ENCODE assay signal across 25 cellular contexts in genomic region chr4:80454040-80454439, GRCh38.
DNase-seq lines count a peak whose midpoint lies in the region; ATAC-seq and TF ChIP-seq lines count a peak whose summit lies in the region.
"Had no signal": no experiment of that assay in that cellular context is flagged by ENCODE, and none has a peak within 500 bp of the region (broad histone marks: within the 10 kb centered on the region; RNA-seq: fewer than 3 reads in every experiment).

No MANE protein-coding gene starts in this region.

- H3K9ac ChIP-seq in mammary epithelial cell (ENCODE audit: insufficient read depth, low read length), result no peak overlapping the region

- H3K36me3 ChIP-seq in GM23338 (ENCODE audit: insufficient read depth) (no peaks in the 10 kb centered on the region), mammary epithelial cell (ENCODE audit: insufficient read depth, low read length) (no peaks in the 10 kb centered on the region)
- H3K36me3 ChIP-seq: brain microvascular endothelial cell, upper lobe of left lung, WERI-Rb-1 had no signal

- no peaks in the 10 kb centered on the region for H3K9me3 ChIP-seq in mammary epithelial cell (replicated peaks; ENCODE audit: insufficient read depth, low read length)
- H3K9me3 ChIP-seq: upper lobe of left lung had no signal

- ATAC-seq in GM23338 (no peak; the same call in 2 of the 3 replicates), GM21576 (IDR thresholded peaks at IDR 0.05; ENCODE audit: unreplicated experiment) (no peak)
- ATAC-seq: activated CD8-positive, alpha-beta T cell treated with anti-CD3 and anti-CD28 coated beads for 36 hours; naive thymus-derived CD4-positive, alpha-beta T cell; Right ventricle myocardium inferior; sciatic nerve had no signal

- no peak overlapping the region for H3K4me3 ChIP-seq in GM23338
- no peak overlapping the region for H3K4me3 ChIP-seq in mammary epithelial cell (replicated peaks in 1 of 3; ENCODE audit: insufficient read depth in 1 of 3, low read depth in 2 of 3, low read length in 3 of 3)
- H3K4me3 ChIP-seq: upper lobe of left lung had no signal

- no peaks in the 10 kb centered on the region for H3K9me3 Mint-ChIP-seq in GM23338
- H3K9me3 Mint-ChIP-seq: CD4-positive, alpha-beta T cell; dendritic cell treated with granulocyte-macrophage colony-stimulating factor and Interleukin-4, amounts not matched to agents 40 ng/mL and 50 ng/mL, for 4 days; memory B cell had no signal

- no peaks in the 10 kb centered on the region for H3F3A ChIP-seq in GM23338 (replicated peaks; ENCODE audit: low read depth)

- peaks cover 17% of the 10 kb centered on the region for H3K4me1 Mint-ChIP-seq in GM23338
- H3K4me1 Mint-ChIP-seq: memory B cell had no signal

- DNase-seq in GM23338 (ENCODE audit: low spot score) (no peak), LoVo (ENCODE audit: low spot score) (peak; percentile 39), mammary epithelial cell (peak; percentile 79), kidney glomerular epithelial cell (lab: John Stamatoyannopoulos, UW) (peak; percentile 56), amniotic stem cell (lab: John Stamatoyannopoulos, UW) (no peak), hippocampal formation (lab: John Stamatoyannopoulos, UW) (no peak), NCI-H187 (lab: John Stamatoyannopoulos, UW) (no peak)
- DNase-seq: activated CD8-positive, alpha-beta T cell treated with anti-CD3 and anti-CD28 coated beads for 36 hours; activated T-cell treated with anti-CD3 and anti-CD28 coated beads, Interleukin-2, amount 50 U/mL, for 24 hours; brain microvascular endothelial cell; CD4-positive, alpha-beta T cell; DND-41; GOT3; naive thymus-derived CD4-positive, alpha-beta T cell; NCI-H146; NCI-H2227 treated with DMSO at 0.1 percent for 48 hours; upper lobe of left lung; WERI-Rb-1 had no signal

- H4K20me1 ChIP-seq in GM23338 (replicated peaks; ENCODE audit: insufficient read depth), result no peaks in the 10 kb centered on the region
- no peaks in the 10 kb centered on the region for H4K20me1 ChIP-seq in mammary epithelial cell (ENCODE audit: insufficient read depth, low read length)

- H3K4me1 ChIP-seq in GM23338 (ENCODE audit: insufficient read depth) (peaks cover 15% of the 10 kb centered on the region), mammary epithelial cell (ENCODE audit: insufficient read depth, low read length) (peaks cover 16% of the 10 kb centered on the region)
- H3K4me1 ChIP-seq: upper lobe of left lung had no signal

- H3K79me2 ChIP-seq in GM23338 (replicated peaks; ENCODE audit: insufficient read depth), result no peaks in the 10 kb centered on the region
- no peaks in the 10 kb centered on the region for H3K79me2 ChIP-seq in mammary epithelial cell (ENCODE audit: insufficient read depth, low read length)

- H3K4me2 ChIP-seq in GM23338 (no peak overlapping the region), mammary epithelial cell (ENCODE audit: insufficient read depth, low read depth, low read length) (peak overlapping the region; percentile 55)

- H3K27ac ChIP-seq in GM23338 (ENCODE audit: low read depth) (no peak overlapping the region), mammary epithelial cell (ENCODE audit: insufficient read depth, low read depth, low read length) (peak overlapping the region; percentile 46)
- H3K27ac ChIP-seq: brain microvascular endothelial cell, upper lobe of left lung, WERI-Rb-1 had no signal

- CTCF ChIA-PET in mammary epithelial cell (lab: Charles Lee; ENCODE audit: low non-redundant PET), result no interaction called here

- intact Hi-C loops in mammary epithelial cell (cut with micrococcal nuclease), result no loop called here

- H3K27ac Mint-ChIP-seq in GM23338, result peak overlapping the region; percentile 41
- H3K27ac Mint-ChIP-seq: activated CD8-positive, alpha-beta T cell treated with anti-CD3 and anti-CD28 coated beads for 36 hours; activated naive CD4-positive, alpha-beta T cell treated with anti-CD3 and anti-CD28 coated beads, Interleukin-2, amount 50 U/mL, for 24 hours; activated T-cell treated with anti-CD3 and anti-CD28 coated beads, Interleukin-2, amount 50 U/mL, for 24 hours; CD4-positive, alpha-beta T cell; dendritic cell treated with granulocyte-macrophage colony-stimulating factor and Interleukin-4, amounts not matched to agents 40 ng/mL and 50 ng/mL, for 4 days; memory B cell; naive thymus-derived CD4-positive, alpha-beta T cell; stimulated activated naive CD8-positive, alpha-beta T cell treated with anti-CD3 and anti-CD28 coated beads, Interleukin-15, Interleukin-2, amounts not matched to agents 100 ng/mL and 50 ng/mL, for 24 hours had no signal

- no TSS peak for BruUV-seq in mammary epithelial cell (replicated peaks; lab: Mats Ljungman, UMichigan)

- TF ChIP-seq CTCF in GM23338 (conservative IDR thresholded peaks at IDR 0.05; ENCODE audit: low read depth in 2 of 2), result no peak
- peak in 1 of 2 donors; percentile 3 for TF ChIP-seq CTCF in mammary epithelial cell (conservative IDR thresholded peaks at IDR 0.05 in 1 of 2, IDR thresholded peaks at IDR 0.05 in 1 of 2; ENCODE audit: extremely low read depth in 1 of 2, insufficient read depth in 1 of 2, low read depth in 1 of 2, low read length in 2 of 2)

- no peak overlapping the region for H3K4me3 Mint-ChIP-seq in GM23338
- H3K4me3 Mint-ChIP-seq: activated CD8-positive, alpha-beta T cell treated with anti-CD3 and anti-CD28 coated beads for 36 hours; activated naive CD4-positive, alpha-beta T cell treated with anti-CD3 and anti-CD28 coated beads, Interleukin-2, amount 50 U/mL, for 24 hours; activated T-cell treated with anti-CD3 and anti-CD28 coated beads, Interleukin-2, amount 50 U/mL, for 24 hours; CD4-positive, alpha-beta T cell; dendritic cell treated with granulocyte-macrophage colony-stimulating factor and Interleukin-4, amounts not matched to agents 40 ng/mL and 50 ng/mL, for 4 days; memory B cell; naive thymus-derived CD4-positive, alpha-beta T cell; stimulated activated naive CD8-positive, alpha-beta T cell treated with anti-CD3 and anti-CD28 coated beads, Interleukin-15, Interleukin-2, amounts not matched to agents 100 ng/mL and 50 ng/mL, for 24 hours had no signal

- 0% methylated on average over 2 of the region's 2 CpGs for WGBS in mammary epithelial cell (ENCODE audit: low coverage, missing lambda C conversion rate)

- H3K27me3 ChIP-seq in GM23338 (ENCODE audit: insufficient read depth) (no peaks in the 10 kb centered on the region), mammary epithelial cell (ENCODE audit: insufficient read depth, low read length) (no peaks in the 10 kb centered on the region)
- H3K27me3 ChIP-seq: brain microvascular endothelial cell, upper lobe of left lung had no signal

- H2AFZ ChIP-seq in GM23338 (no peak overlapping the region), mammary epithelial cell (ENCODE audit: low read depth, low read length) (peak overlapping the region; percentile 41)

- H3K9me2 ChIP-seq in GM23338 (ENCODE audit: insufficient read depth), result peaks cover 9% of the 10 kb centered on the region

- in situ Hi-C loops in mammary epithelial cell (cut with MboI; ENCODE audit: low sequenced_read_pairs in 2 of 2), result no loop called here

- no peaks in the 10 kb centered on the region for H3K27me3 Mint-ChIP-seq in GM23338 (ENCODE audit: insufficient read depth, low read depth, poor library complexity)
- H3K27me3 Mint-ChIP-seq: activated CD8-positive, alpha-beta T cell treated with anti-CD3 and anti-CD28 coated beads for 36 hours; activated naive CD4-positive, alpha-beta T cell treated with anti-CD3 and anti-CD28 coated beads, Interleukin-2, amount 50 U/mL, for 24 hours; activated T-cell treated with anti-CD3 and anti-CD28 coated beads, Interleukin-2, amount 50 U/mL, for 24 hours; CD4-positive, alpha-beta T cell; dendritic cell treated with granulocyte-macrophage colony-stimulating factor and Interleukin-4, amounts not matched to agents 40 ng/mL and 50 ng/mL, for 4 days; memory B cell; naive thymus-derived CD4-positive, alpha-beta T cell; stimulated activated naive CD8-positive, alpha-beta T cell treated with anti-CD3 and anti-CD28 coated beads, Interleukin-15, Interleukin-2, amounts not matched to agents 100 ng/mL and 50 ng/mL, for 24 hours had no signal

- dilution Hi-C loops in mammary epithelial cell (cut with HindIII; ENCODE audit: low sequenced_read_pairs), result no loop called here

- no peaks in the 10 kb centered on the region for H3K36me3 Mint-ChIP-seq in GM23338 (ENCODE audit: low read depth)
- H3K36me3 Mint-ChIP-seq: memory B cell had no signal

TF ChIP-seq in GM23338, 12 proteins besides CTCF, POLR2A, EP300 and RAD21 (continues in another document):
- no peak for TF ChIP-seq ZNF331 (CRISPR knock-in tag; IDR thresholded peaks at IDR 0.05; ENCODE audit: low read depth)
- no peak for TF ChIP-seq POLR2AphosphoS5 (IDR thresholded peaks at IDR 0.05; ENCODE audit: low read depth)
- TF ChIP-seq JUNB (IDR thresholded peaks at IDR 0.05; ENCODE audit: unreplicated experiment), result no peak
- TF ChIP-seq CREB1 (CRISPR knock-in tag; IDR thresholded peaks at IDR 0.05; ENCODE audit: low read depth), result no peak
- TF ChIP-seq EZH2 (IDR thresholded peaks at IDR 0.05; ENCODE audit: low read depth, unreplicated experiment), result no peak
- no peak for TF ChIP-seq REST (IDR thresholded peaks at IDR 0.05; ENCODE audit: unreplicated experiment)
- no peak for TF ChIP-seq EZH2phosphoT487 (IDR thresholded peaks at IDR 0.05; ENCODE audit: unreplicated experiment)

Comparison
In these comparisons a context has a peak if more than half of its experiments do, and no peak if none do; other contexts are left out.
1. DNase-seq: peak in LoVo (single experiment), mammary epithelial cell (single experiment) and kidney glomerular epithelial cell (single experiment); none in GM23338 (single experiment), amniotic stem cell (single experiment), hippocampal formation (0 of 2) and NCI-H187 (0 of 2).